13 cellular contexts compared by ENCODE assay signal in genomic region chr3:148643389-148643840, GRCh38. TPM values are rescaled to one million over a fixed set of nuclear protein-coding genes. Genes with fewer than 3 reads are reported as not detected.
DNase-seq lines count a peak whose midpoint lies in the region; ATAC-seq, FAIRE-seq and TF ChIP-seq lines count a peak whose summit lies in the region.
"Had no signal": no experiment of that assay in that cellular context is flagged by ENCODE, and none has a peak within 500 bp of the region (broad histone marks: within the 10 kb centered on the region; RNA-seq: fewer than 3 reads in every experiment).

No MANE protein-coding gene starts in this region.

- H3K36me3 Mint-ChIP-seq in activated naive CD8-positive, alpha-beta T cell treated with anti-CD3 and anti-CD28 coated beads for 36 hours = no peaks in the 10 kb centered on the region
- H3K36me3 Mint-ChIP-seq: activated naive CD4-positive, alpha-beta T cell treated with anti-CD3 and anti-CD28 coated beads, Interleukin-2, amount 50 U/mL, for 72 hours had no signal

- no peaks in the 10 kb centered on the region for H3K9me3 Mint-ChIP-seq in activated naive CD8-positive, alpha-beta T cell treated with anti-CD3 and anti-CD28 coated beads for 36 hours
- H3K9me3 Mint-ChIP-seq: activated naive CD4-positive, alpha-beta T cell treated with anti-CD3 and anti-CD28 coated beads, Interleukin-2, amount 50 U/mL, for 72 hours had no signal

- no peak for FAIRE-seq in RCC 7860 (lab: Jason Lieb, UNC)
- FAIRE-seq: frontal cortex had no signal

- no peak overlapping the region for H3K4me3 ChIP-seq in AG10803 (ENCODE audit: low read length)
- H3K4me3 ChIP-seq in fibroblast of mammary gland (ENCODE audit: control insufficient read depth, low read depth, low read length) = no peak overlapping the region
- H3K4me3 ChIP-seq in neuron (ENCODE audit: low read length) = no peak overlapping the region

- DNase-seq in AG10803 (ENCODE audit: low read depth) (peak; percentile 86), RCC 7860 (ENCODE audit: low spot score) (peak; percentile 51), fibroblast of mammary gland (ENCODE audit: low read depth) (peak; percentile 88), glomerular visceral epithelial cell (ENCODE audit: extremely low spot score) (no peak)
- no peak for DNase-seq in activated naive CD8-positive, alpha-beta T cell treated with anti-CD3 and anti-CD28 coated beads for 36 hours
- no peak for DNase-seq in stimulated activated CD4-positive, alpha-beta T cell treated with anti-CD3 and anti-CD28 coated beads, Interleukin-2, amount 100 ng/mL, for 48 hours
- DNase-seq: activated CD4-positive, alpha-beta T cell treated with anti-CD3 and anti-CD28 coated beads for 36 hours; KBM-7; NCI-H446 had no signal

- TF ChIP-seq CTCF in AG10803 (conservative IDR thresholded peaks at IDR 0.05; ENCODE audit: low read length) = no peak
- no peak for TF ChIP-seq CTCF in fibroblast of mammary gland (conservative IDR thresholded peaks at IDR 0.05; ENCODE audit: control insufficient read depth, insufficient read depth, low read depth, low read length)

- no peaks in the 10 kb centered on the region for H3K9me3 ChIP-seq in neuron (ENCODE audit: low read length)

- H3K27me3 ChIP-seq in neuron (ENCODE audit: insufficient read depth, low read length) = no peaks in the 10 kb centered on the region

- ATAC-seq in HG03280 (IDR thresholded peaks at IDR 0.05; ENCODE audit: unreplicated experiment) = no peak
- ATAC-seq: activated CD4-positive, alpha-beta T cell treated with anti-CD3 and anti-CD28 coated beads for 36 hours; activated naive CD4-positive, alpha-beta T cell treated with anti-CD3 and anti-CD28 coated beads, Interleukin-2, amount 50 U/mL, for 72 hours had no signal

- no peak overlapping the region for H3K27ac Mint-ChIP-seq in activated naive CD8-positive, alpha-beta T cell treated with anti-CD3 and anti-CD28 coated beads for 36 hours
- H3K27ac Mint-ChIP-seq: activated CD4-positive, alpha-beta T cell treated with anti-CD3 and anti-CD28 coated beads for 36 hours; activated naive CD4-positive, alpha-beta T cell treated with anti-CD3 and anti-CD28 coated beads, Interleukin-2, amount 50 U/mL, for 72 hours had no signal

- no peaks in the 10 kb centered on the region for H3K4me1 Mint-ChIP-seq in activated naive CD8-positive, alpha-beta T cell treated with anti-CD3 and anti-CD28 coated beads for 36 hours
- H3K4me1 Mint-ChIP-seq: activated CD4-positive, alpha-beta T cell treated with anti-CD3 and anti-CD28 coated beads for 36 hours had no signal

- H3K27me3 Mint-ChIP-seq in activated naive CD8-positive, alpha-beta T cell treated with anti-CD3 and anti-CD28 coated beads for 36 hours = no peaks in the 10 kb centered on the region
- H3K27me3 Mint-ChIP-seq: activated CD4-positive, alpha-beta T cell treated with anti-CD3 and anti-CD28 coated beads for 36 hours had no signal

- H3K4me1 ChIP-seq in neuron (ENCODE audit: insufficient read depth, low read length) = peaks cover 6% of the 10 kb centered on the region

- no peaks in the 10 kb centered on the region for H3K36me3 ChIP-seq in neuron (ENCODE audit: insufficient read depth, low read length)

- H3K4me3 Mint-ChIP-seq in activated naive CD8-positive, alpha-beta T cell treated with anti-CD3 and anti-CD28 coated beads for 36 hours = no peak overlapping the region
- H3K4me3 Mint-ChIP-seq: activated CD4-positive, alpha-beta T cell treated with anti-CD3 and anti-CD28 coated beads for 36 hours had no signal

- peak overlapping the region; percentile 69 for H2AFZ ChIP-seq in neuron (ENCODE audit: low read depth, low read length)

RNA-seq across cellular contexts. Expression of gene AGTR1, which starts 54.3 kb away (rescaled TPM):
- not detected for total RNA-seq in activated naive CD8-positive, alpha-beta T cell treated with anti-CD3 and anti-CD28 coated beads for 36 hours
- total RNA-seq: activated CD4-positive, alpha-beta T cell treated with anti-CD3 and anti-CD28 coated beads for 36 hours; activated naive CD4-positive, alpha-beta T cell treated with anti-CD3 and anti-CD28 coated beads, Interleukin-2, amount 50 U/mL, for 72 hours had no signal

Comparison
In these comparisons a context has a peak if more than half of its experiments do, and no peak if none do; other contexts are left out.
1. DNase-seq: peak in AG10803 (single experiment), RCC 7860 (single experiment) and fibroblast of mammary gland (single experiment); none in glomerular visceral epithelial cell (single experiment), activated naive CD8-positive, alpha-beta T cell treated with anti-CD3 and anti-CD28 coated beads for 36 hours (single experiment) and stimulated activated CD4-positive, alpha-beta T cell treated with anti-CD3 and anti-CD28 coated beads, Interleukin-2, amount 100 ng/mL, for 48 hours (0 of 2).